ENCODE assay signal across 26 cellular contexts in genomic region chr10:111551001-111551400, GRCh38.
"Had no signal": no experiment of that assay in that cellular context is flagged by ENCODE, and none has a peak within 500 bp of the region (broad histone marks: within the 10 kb centered on the region; RNA-seq: fewer than 3 reads in every experiment).

No MANE protein-coding gene starts in this region.

- H3K4me3 Mint-ChIP-seq: activated B cell treated with CpG ODN at 0.5 μM for 24 hours; activated CD4-positive, alpha-beta memory T cell treated with anti-CD3 and anti-CD28 coated beads for 36 hours; activated naive CD8-positive, alpha-beta T cell treated with anti-CD3 and anti-CD28 coated beads, Interleukin-2, amount 10 ng/mL, durations not matched to agents 7 days and 5 days; activated T-helper 17 cell treated with anti-CD3 and anti-CD28 coated beads, Interleukin-2, amount 50 U/mL, for 72 hours; effector memory CD8-positive, alpha-beta T cell; nephron progenitor cell had no signal

- H3K36me3 Mint-ChIP-seq: activated CD4-positive, alpha-beta memory T cell treated with anti-CD3 and anti-CD28 coated beads for 36 hours; activated naive CD8-positive, alpha-beta T cell treated with anti-CD3 and anti-CD28 coated beads, Interleukin-2, amount 10 ng/mL, durations not matched to agents 7 days and 5 days had no signal

- H3K4me1 ChIP-seq: body of pancreas, esophagus squamous epithelium, foreskin keratinocyte, thyroid gland had no signal

- DNase-seq: activated B cell treated with CpG ODN at 0.5 μM for 24 hours; activated CD4-positive, alpha-beta memory T cell treated with anti-CD3 and anti-CD28 coated beads for 36 hours; activated CD4-positive, alpha-beta T cell treated with anti-CD3 and anti-CD28 coated beads for 4 hours; activated naive CD4-positive, alpha-beta T cell; activated naive CD8-positive, alpha-beta T cell treated with anti-CD3 and anti-CD28 coated beads, Interleukin-2, amount 10 ng/mL, durations not matched to agents 7 days and 5 days; activated T-cell treated with anti-CD3 and anti-CD28 coated beads, Interleukin-2, amount 50 U/mL, for 1 hour; amygdala; body of pancreas; effector memory CD8-positive, alpha-beta T cell; esophagus squamous epithelium; foreskin keratinocyte; glutamatergic neuron; hippocampal formation; midbrain; nephron progenitor cell; nucleus accumbens; posterior cingulate gyrus; retina; stimulated activated CD4-positive, alpha-beta T cell treated with anti-CD3 and anti-CD28 coated beads, Interleukin-12 subunit alpha, Interleukin-12 subunit beta, amount 100 ng/mL, for 4 hours; stimulated activated CD4-positive, alpha-beta T cell treated with anti-CD3 and anti-CD28 coated beads, Interleukin-1b, Interleukin-23, amount 100 ng/mL, for 48 hours; stimulated activated CD8-positive, alpha-beta memory T cell treated with anti-CD3 and anti-CD28 coated beads, Interleukin-4, amount 100 ng/mL, for 48 hours; stimulated activated naive CD4-positive, alpha-beta T cell; T-helper 2 cell; thyroid gland had no signal

- H3K4me1 Mint-ChIP-seq: activated B cell treated with CpG ODN at 0.5 μM for 24 hours; activated naive CD8-positive, alpha-beta T cell treated with anti-CD3 and anti-CD28 coated beads, Interleukin-2, amount 10 ng/mL, durations not matched to agents 7 days and 5 days; activated T-helper 17 cell treated with anti-CD3 and anti-CD28 coated beads, Interleukin-2, amount 50 U/mL, for 72 hours; nephron progenitor cell had no signal

- H3K4me3 ChIP-seq: body of pancreas, esophagus squamous epithelium, lung, thyroid gland had no signal

- H3K9me3 Mint-ChIP-seq: activated B cell treated with CpG ODN at 0.5 μM for 24 hours; activated CD4-positive, alpha-beta memory T cell treated with anti-CD3 and anti-CD28 coated beads for 36 hours; activated naive CD8-positive, alpha-beta T cell treated with anti-CD3 and anti-CD28 coated beads, Interleukin-2, amount 10 ng/mL, durations not matched to agents 7 days and 5 days; activated T-helper 17 cell treated with anti-CD3 and anti-CD28 coated beads, Interleukin-2, amount 50 U/mL, for 72 hours; effector memory CD8-positive, alpha-beta T cell; nephron progenitor cell had no signal

- H3K36me3 ChIP-seq: esophagus squamous epithelium, thyroid gland had no signal

- H3K27ac Mint-ChIP-seq: activated B cell treated with CpG ODN at 0.5 μM for 24 hours; activated CD4-positive, alpha-beta memory T cell treated with anti-CD3 and anti-CD28 coated beads for 36 hours; activated naive CD8-positive, alpha-beta T cell treated with anti-CD3 and anti-CD28 coated beads, Interleukin-2, amount 10 ng/mL, durations not matched to agents 7 days and 5 days; activated T-helper 17 cell treated with anti-CD3 and anti-CD28 coated beads, Interleukin-2, amount 50 U/mL, for 72 hours; effector memory CD8-positive, alpha-beta T cell; nephron progenitor cell had no signal

- H3K27me3 Mint-ChIP-seq: activated B cell treated with CpG ODN at 0.5 μM for 24 hours; activated CD4-positive, alpha-beta memory T cell treated with anti-CD3 and anti-CD28 coated beads for 36 hours; activated naive CD8-positive, alpha-beta T cell treated with anti-CD3 and anti-CD28 coated beads, Interleukin-2, amount 10 ng/mL, durations not matched to agents 7 days and 5 days; activated T-helper 17 cell treated with anti-CD3 and anti-CD28 coated beads, Interleukin-2, amount 50 U/mL, for 72 hours; effector memory CD8-positive, alpha-beta T cell had no signal

- H3K9me3 ChIP-seq: body of pancreas, esophagus squamous epithelium, thyroid gland had no signal

- H3K27ac ChIP-seq: body of pancreas, esophagus squamous epithelium, foreskin keratinocyte, thyroid gland had no signal

- H3K27me3 ChIP-seq: body of pancreas, esophagus squamous epithelium, foreskin keratinocyte, thyroid gland had no signal
